In the genomic region with DNA sequence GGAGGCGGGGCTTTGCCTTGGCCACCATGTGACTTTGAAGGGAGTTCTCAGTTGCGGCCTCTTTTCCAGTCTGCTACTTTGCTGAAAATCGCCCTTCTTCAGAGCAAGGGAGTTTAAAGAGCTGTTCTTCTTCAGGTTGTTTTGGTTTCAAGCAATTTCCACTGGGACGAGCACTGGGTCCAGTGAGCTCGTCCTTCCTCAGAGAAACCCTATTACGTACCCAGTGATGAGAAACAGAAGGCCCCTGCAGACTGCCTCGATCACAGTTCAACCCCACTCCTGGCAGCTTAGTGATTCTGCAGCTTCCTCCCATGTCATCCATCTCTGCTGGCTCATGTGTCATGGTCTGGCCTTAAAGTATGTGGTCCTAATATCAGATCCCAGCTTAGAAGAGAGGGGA, we compare ENCODE assay signal across 1 cellular context.
TF ChIP-seq lines count a peak whose summit lies in the region.

No MANE protein-coding gene starts in this region.

TF ChIP-seq in H1, 55 proteins besides CTCF, POLR2A, EP300 and RAD21:
- TF ChIP-seq MAFK (IDR thresholded peaks at IDR 0.05; ENCODE audit: low read depth, low read length): no peak
- no peak for TF ChIP-seq KDM4A (IDR thresholded peaks at IDR 0.05; ENCODE audit: low read depth, low read length, severe bottlenecking)
- TF ChIP-seq, protein P1, sequence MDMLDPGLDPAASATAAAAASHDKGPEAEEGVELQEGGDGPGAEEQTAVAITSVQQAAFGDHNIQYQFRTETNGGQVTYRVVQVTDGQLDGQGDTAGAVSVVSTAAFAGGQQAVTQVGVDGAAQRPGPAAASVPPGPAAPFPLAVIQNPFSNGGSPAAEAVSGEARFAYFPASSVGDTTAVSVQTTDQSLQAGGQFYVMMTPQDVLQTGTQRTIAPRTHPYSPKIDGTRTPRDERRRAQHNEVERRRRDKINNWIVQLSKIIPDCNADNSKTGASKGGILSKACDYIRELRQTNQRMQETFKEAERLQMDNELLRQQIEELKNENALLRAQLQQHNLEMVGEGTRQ (IDR thresholded peaks at IDR 0.05; ENCODE audit: low read length): no peak
- TF ChIP-seq GTF2F1 (IDR thresholded peaks at IDR 0.05; ENCODE audit: borderline replicate concordance, low read depth, low read length): no peak
- no peak for TF ChIP-seq HDAC2 (IDR thresholded peaks at IDR 0.05; ENCODE audit: borderline replicate concordance in 1 of 2, low read depth in 2 of 2, low read length in 2 of 2)
- no peak for TF ChIP-seq ASH2L (IDR thresholded peaks at IDR 0.05; ENCODE audit: low read length)
- no peak for TF ChIP-seq SUZ12 (IDR thresholded peaks at IDR 0.05; ENCODE audit: low read length)
- TF ChIP-seq YY1 (IDR thresholded peaks at IDR 0.05; ENCODE audit: low read depth, low read length): no peak
- TF ChIP-seq TAF1 (IDR thresholded peaks at IDR 0.05; ENCODE audit: low read depth, low read length): no peak
- TF ChIP-seq NRF1 (IDR thresholded peaks at IDR 0.05; ENCODE audit: low read depth, low read length): no peak
- no peak for TF ChIP-seq RBBP5 (IDR thresholded peaks at IDR 0.05; ENCODE audit: borderline replicate concordance, low read depth, low read length)
- no peak for TF ChIP-seq BACH1 (IDR thresholded peaks at IDR 0.05; ENCODE audit: low read length)
